ENCODE assay signal across 7 cellular contexts in the genomic region with DNA sequence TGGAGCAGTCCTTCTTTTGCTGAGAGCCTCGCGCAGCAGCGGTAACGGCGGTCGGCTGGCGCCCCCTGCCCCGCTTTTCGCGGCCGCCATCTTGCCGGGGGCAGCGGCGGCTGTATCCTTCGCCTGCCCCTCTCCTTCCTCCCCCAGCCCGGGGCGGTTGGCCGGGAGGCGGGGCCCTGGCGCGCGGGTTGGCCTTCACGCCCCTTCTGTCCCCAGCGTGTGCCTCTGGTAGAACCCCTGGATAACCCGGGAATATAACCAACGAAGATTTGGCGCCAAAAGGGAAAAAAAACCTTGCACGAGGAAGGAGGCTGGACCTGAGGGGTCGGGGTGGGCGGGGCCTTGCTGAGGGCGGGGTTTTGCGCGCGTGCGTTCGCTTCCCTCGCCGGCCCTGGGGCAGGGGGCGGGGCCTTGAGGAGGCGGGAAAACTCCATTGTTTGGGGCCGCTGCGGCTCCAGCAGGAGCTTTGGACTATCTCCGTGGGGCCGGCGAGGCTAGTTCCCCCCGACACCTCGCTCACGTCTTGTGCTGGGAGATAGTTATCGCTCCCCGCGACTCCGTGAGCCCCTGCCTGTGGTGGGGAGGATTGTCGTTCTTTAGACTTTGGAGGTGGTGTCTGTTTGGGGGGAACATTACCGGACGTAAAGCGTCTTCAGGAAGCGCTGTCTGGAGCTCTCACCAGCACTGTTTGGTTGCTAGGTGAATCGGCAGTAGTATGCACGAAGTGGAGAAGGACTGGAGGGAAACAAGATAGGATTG. TPM values are rescaled to one million over a fixed set of nuclear protein-coding genes. Genes with fewer than 3 reads are reported as not detected.
DNase-seq lines count a peak whose midpoint lies in the region; ATAC-seq, FAIRE-seq and TF ChIP-seq lines count a peak whose summit lies in the region.

No MANE protein-coding gene starts in this region.

- ATAC-seq in GM18867 (IDR thresholded peaks at IDR 0.05; ENCODE audit: unreplicated experiment): peak; percentile 25
- peak; percentile 36 for ATAC-seq in HG03196 (IDR thresholded peaks at IDR 0.05; ENCODE audit: unreplicated experiment)
- peak; percentile 21 to 32 for ATAC-seq in activated CD4-positive, CD25-positive, alpha-beta regulatory T cell treated with anti-CD3 and anti-CD28 coated beads, Interleukin-2, amount 50 U/mL, for 24 hours
- ATAC-seq in central memory CD8-positive, alpha-beta T cell (replicated peaks; ENCODE audit: extremely low read depth, poor library complexity, severe bottlenecking): peak; percentile 63

- H3K27ac Mint-ChIP-seq in central memory CD8-positive, alpha-beta T cell (ENCODE audit: low read depth): peak overlapping the region; percentile 99

- peak overlapping the region; percentile 94 to 99 for H3K4me3 ChIP-seq in kidney (ENCODE audit: low read length in 2 of 2)

- H3K27ac ChIP-seq in kidney (ENCODE audit: low read depth in 2 of 2, low read length in 2 of 2): peak overlapping the region; percentile 86 to 91

- no peaks in the 10 kb centered on the region for H3K36me3 ChIP-seq in kidney (ENCODE audit: control insufficient read depth in 1 of 2, insufficient read depth in 2 of 2, low read length in 2 of 2)

- no peak for TF ChIP-seq CTCF in kidney (IDR thresholded peaks at IDR 0.05; ENCODE audit: borderline replicate concordance, extremely low read depth, insufficient read depth)

- intact Hi-C loops in kidney (cut with DNase I): no loop called here

- peak; percentile 94 to 96 for DNase-seq in NCI-H446 (lab: John Stamatoyannopoulos, UW)
- DNase-seq in central memory CD8-positive, alpha-beta T cell (ENCODE audit: low spot score in 2 of 2): peak; percentile 80
- DNase-seq in kidney: peak; percentile 96
- peak; percentile 79 to 87 (median 87) for DNase-seq in stimulated activated CD4-positive, alpha-beta T cell treated with anti-CD3 and anti-CD28 coated beads, Interleukin-12 subunit alpha, Interleukin-12 subunit beta, amount 100 ng/mL, for 48 hours (ENCODE audit: low read depth in 2 of 3, low spot score in 1 of 3)

- H3K9me3 ChIP-seq in kidney (ENCODE audit: control insufficient read depth in 1 of 2, low read length in 2 of 2): no peaks in the 10 kb centered on the region

- H3K27me3 Mint-ChIP-seq in central memory CD8-positive, alpha-beta T cell: no peaks in the 10 kb centered on the region

- H3K9me3 Mint-ChIP-seq in central memory CD8-positive, alpha-beta T cell: no peaks in the 10 kb centered on the region

- H3K4me1 Mint-ChIP-seq in central memory CD8-positive, alpha-beta T cell: peaks cover 38% of the 10 kb centered on the region

- peak overlapping the region; percentile 100 for H3K4me3 Mint-ChIP-seq in central memory CD8-positive, alpha-beta T cell

- H3K4me1 ChIP-seq in kidney (ENCODE audit: control insufficient read depth in 1 of 2, insufficient read depth in 1 of 2, low read depth in 1 of 2, low read length in 2 of 2): peaks cover 0 to 6% of the 10 kb centered on the region in 2 donors

- no peak for FAIRE-seq in kidney (lab: Jason Lieb, UNC)

- H3K9ac ChIP-seq in kidney (ENCODE audit: low read length in 2 of 2): peak overlapping the region; percentile 52 to 88

- peaks cover 28% of the 10 kb centered on the region for H3K36me3 Mint-ChIP-seq in central memory CD8-positive, alpha-beta T cell (ENCODE audit: insufficient read depth)

RNA-seq across cellular contexts. Expression of a gene that starts 0.7 kb away (rescaled TPM):
- total RNA-seq in kidney: 51.6 TPM
- 49.5 TPM for polyA plus RNA-seq in kidney (ENCODE audit: insufficient read depth, low read depth, low replicate concordance)

RNA-seq across cellular contexts. Expression of a gene that starts 33.9 kb away (rescaled TPM):
- total RNA-seq in kidney: 147 TPM
- 431 TPM for polyA plus RNA-seq in kidney (ENCODE audit: insufficient read depth, low read depth, low replicate concordance)

RNA-seq across cellular contexts. Expression of a gene that starts 39.3 kb away (rescaled TPM):
- total RNA-seq in kidney: 3.0 TPM
- 1.0 TPM for polyA plus RNA-seq in kidney (ENCODE audit: insufficient read depth, low read depth, low replicate concordance)

Comparison
In these comparisons a context has a peak if more than half of its experiments do, and no peak if none do; other contexts are left out.
1. Peak in every context shown above with its lines: DNase-seq, ATAC-seq, H3K4me3 ChIP-seq and H3K27ac ChIP-seq.